In genomic region chr12:9312406-9313392, GRCh38 we compare ENCODE assay signal across 7 cellular contexts.
DNase-seq lines count a peak whose midpoint lies in the region; ATAC-seq, FAIRE-seq and TF ChIP-seq lines count a peak whose summit lies in the region.
"Not testable (repeated sequence)": the region's sequence is repeated elsewhere in the genome, so short reads cannot be mapped to it uniquely, and the experiment has no call there.

No MANE protein-coding gene starts in this region.

- H3K4me1 ChIP-seq in A673 (ENCODE audit: insufficient read depth, low read length, poor library complexity, severe bottlenecking); right lobe of liver; pancreas; stomach: not testable (repeated sequence)

- DNase-seq in A673 (ENCODE audit: low spot score) = not testable (repeated sequence)
- peak; percentile 24 for DNase-seq in NCI-H69 (lab: John Stamatoyannopoulos, UW)
- peak; percentile 44 for DNase-seq in activated CD8-positive, alpha-beta memory T cell treated with anti-CD3 and anti-CD28 coated beads, Interleukin-2, amount 50 U/mL, for 48 hours
- peak in 1 of 2 donors; percentile 17 for DNase-seq in left colon
- peak; percentile 42 to 79 (median 77) for DNase-seq in right lobe of liver
- DNase-seq in pancreas = peak in 2 of 6 donors; percentile 40 to 66
- DNase-seq in stomach = peak; percentile 43

- CTCF ChIA-PET in A673 (lab: Charles Lee) = not testable (repeated sequence)

- BruUV-seq in A673 (replicated peaks; lab: Mats Ljungman, UMichigan) = TSS peak; percentile 31

- TF ChIP-seq CTCF in A673 (conservative IDR thresholded peaks at IDR 0.05; ENCODE audit: low read depth, low read length); right lobe of liver (IDR thresholded peaks at IDR 0.05); pancreas (IDR thresholded peaks at IDR 0.05); stomach (IDR thresholded peaks at IDR 0.05): not testable (repeated sequence)

- not testable (repeated sequence) for TF ChIP-seq POLR2A in right lobe of liver (IDR thresholded peaks at IDR 0.05); stomach (IDR thresholded peaks at IDR 0.05)

- H3K9me3 ChIP-seq in A673 (ENCODE audit: low read depth, low read length, poor library complexity, severe bottlenecking); right lobe of liver; pancreas; stomach: not testable (repeated sequence)

- H3K4me3 ChIP-seq in A673 (ENCODE audit: low read depth, low read length, poor library complexity, severe bottlenecking); pancreas; stomach: not testable (repeated sequence)
- H3K4me3 ChIP-seq in right lobe of liver = peak overlapping the region in 2 of 3 donors; percentile 6 to 19

- not testable (repeated sequence) for TF ChIP-seq EP300 in stomach (IDR thresholded peaks at IDR 0.05)

- not testable (repeated sequence) for H3K36me3 ChIP-seq in A673 (ENCODE audit: insufficient read depth, low read length, poor library complexity, severe bottlenecking); right lobe of liver; pancreas
- peaks cover 0 to 10% (median 3%) of the 10 kb centered on the region in 4 donors for H3K36me3 ChIP-seq in stomach

- not testable (repeated sequence) for FAIRE-seq in pancreas (lab: Jason Lieb, UNC)

- H3K27me3 ChIP-seq in A673 (replicated peaks; ENCODE audit: insufficient read depth, low read depth, low read length, poor library complexity); right lobe of liver; pancreas; stomach: not testable (repeated sequence)

- H3K27ac ChIP-seq in A673 (ENCODE audit: low read depth, low read length, poor library complexity, severe bottlenecking); pancreas: not testable (repeated sequence)
- H3K27ac ChIP-seq in right lobe of liver = peak overlapping the region in 1 of 3 donors; percentile 40
- H3K27ac ChIP-seq in stomach = peak overlapping the region in 1 of 5 donors; percentile 46

- ATAC-seq in left colon = peak; percentile 96
- peak; percentile 93 to 95 (median 94) for ATAC-seq in right lobe of liver
- peak in 3 of 4 donors; percentile 13 to 94 (median 89) for ATAC-seq in pancreas

- intact Hi-C loops in A673 (cut with micrococcal nuclease; ENCODE audit: unreplicated experiment); left colon (cut with DNase I, micrococcal nuclease); right lobe of liver (cut with DNase I); pancreas (cut with DNase I); stomach (cut with DNase I; ENCODE audit: low total_unique reads): not testable (repeated sequence)

- POLR2A ChIA-PET in A673 (lab: Charles Lee; ENCODE audit: low non-redundant PET) = not testable (repeated sequence)

- WGBS in right lobe of liver (ENCODE audit: insufficient coverage, low coverage, low lambda C conversion rate, missing lambda C conversion rate) = 93% methylated on average over 2 of the region's 28 CpGs
- 80 to 89% methylated on average over 9 to 13 of the region's 28 CpGs for WGBS in pancreas, 2 donors
- WGBS in stomach, 5 donors = 61 to 82% (median 64%) methylated on average over 10 to 13 of the region's 28 CpGs
